9 cellular contexts compared by ENCODE assay signal in genomic region chr2:9205481-9205880, GRCh38. TPM values are rescaled to one million over a fixed set of nuclear protein-coding genes. Genes with fewer than 3 reads are reported as not detected.
A peak's percentile ranks its signal among the peaks of the same experiment; 100 is the strongest.
DNase-seq lines count a peak whose midpoint lies in the region; ATAC-seq and TF ChIP-seq lines count a peak whose summit lies in the region.
"Had no signal": no experiment of that assay in that cellular context is flagged by ENCODE, and none has a peak within 500 bp of the region (broad histone marks: within the 10 kb centered on the region; RNA-seq: fewer than 3 reads in every experiment).

No MANE protein-coding gene starts in this region.

- DNase-seq in SIG-M5 treated with dmso at 0.1 percent for 504 hours (lab: John Stamatoyannopoulos, UW; ENCODE audit: unreplicated experiment) (peak; percentile 30), SIG-M5 (lab: John Stamatoyannopoulos, UW) (no peak), T-helper 17 cell (no peak), globus pallidus (ENCODE audit: low spot score) (peak; percentile 16), stomach (no peak), 8988T (no peak), Ammon's horn (ENCODE audit: low spot score) (no peak), HuH-7.5 (ENCODE audit: low spot score) (no peak)
- DNase-seq: activated CD4-positive, CD25-positive, alpha-beta regulatory T cell had no signal

- peaks cover 48% of the 10 kb centered on the region for H3K27me3 Mint-ChIP-seq in T-helper 17 cell

- 50 to 64% (median 56%) methylated on average over 5 of the region's 5 CpGs for WGBS in stomach, 5 donors

- no peaks in the 10 kb centered on the region for H3K9me3 ChIP-seq in T-helper 17 cell (ENCODE audit: control insufficient read depth, low read length, poor library complexity, severe bottlenecking)
- no peaks in the 10 kb centered on the region for H3K9me3 ChIP-seq in stomach

- no peak for TF ChIP-seq CTCF in stomach (IDR thresholded peaks at IDR 0.05)

- peaks cover 0 to 12% (median 0%) of the 10 kb centered on the region in 3 donors for H3K27me3 ChIP-seq in stomach

- no peak for TF ChIP-seq EP300 in stomach (IDR thresholded peaks at IDR 0.05)

- H3K36me3 Mint-ChIP-seq in T-helper 17 cell (ENCODE audit: low read depth), result no peaks in the 10 kb centered on the region

- intact Hi-C loops in stomach (cut with DNase I; ENCODE audit: low total_unique reads), result no loop called here

- H3K4me1 ChIP-seq in stomach, result peaks cover 19 to 45% (median 33%) of the 10 kb centered on the region in 4 donors

- H3K4me3 Mint-ChIP-seq in T-helper 17 cell, result peak overlapping the region; percentile 41

- no peak for TF ChIP-seq POLR2A in stomach (IDR thresholded peaks at IDR 0.05)

- H3K4me3 ChIP-seq in stomach, result peak overlapping the region in 2 of 4 donors; percentile 58 to 62

- H3K27ac Mint-ChIP-seq in T-helper 17 cell, result no peak overlapping the region

- peak overlapping the region; percentile 82 to 99 (median 90) for H3K27ac ChIP-seq in stomach

- no peak for ATAC-seq in T-helper 17 cell

- peaks cover 4% of the 10 kb centered on the region for H3K4me1 Mint-ChIP-seq in T-helper 17 cell

- no peaks in the 10 kb centered on the region for H3K36me3 ChIP-seq in stomach

RNA-seq across cellular contexts. Expression of gene ASAP2, which starts 1.1 kb away (rescaled TPM):
- total RNA-seq in T-helper 17 cell, result 10 to 100 TPM in 1 of 2 donors, under 1 TPM in 1; 0.75 to 14.8 TPM
- 10 to 100 TPM; 32.1 to 55.4 (median 37.1) TPM for total RNA-seq in stomach
- polyA plus RNA-seq in stomach, result 10 to 100 TPM in 1 of 3 donors, 1 to 10 TPM in 2; 9.7 to 25.1 (median 9.8) TPM

Comparison
In these comparisons a context has a peak if more than half of its experiments do, and no peak if none do; other contexts are left out.
1. DNase-seq: peak in SIG-M5 treated with dmso at 0.1 percent for 504 hours (single experiment) and globus pallidus (single experiment); none in SIG-M5 (single experiment), T-helper 17 cell (0 of 3), stomach (single experiment), 8988T (single experiment), Ammon's horn (single experiment) and HuH-7.5 (single experiment).